In genomic region chr19:49337267-49338022, GRCh38 we compare ENCODE assay signal across 1 cellular context.
TF ChIP-seq lines count a peak whose summit lies in the region.

No MANE protein-coding gene starts in this region.

TF ChIP-seq in HepG2, 621 proteins besides CTCF, POLR2A, EP300 and RAD21:
- TF ChIP-seq ZNF768 (CRISPR knock-in tag; IDR thresholded peaks at IDR 0.05) (peak; percentile 71; the same call in 1 of the 2 replicates), MAZ (IDR thresholded peaks at IDR 0.05; ENCODE audit: borderline replicate concordance, low read depth, low read length) (no peak), MAZ (CRISPR knock-in tag; IDR thresholded peaks at IDR 0.05; ENCODE audit: low read depth) (no peak), ZNF770 (CRISPR knock-in tag; IDR thresholded peaks at IDR 0.05) (0 out of 2 replicates have a peak, but pooled peaks have one; percentile 33)
